In genomic region chr2:38886041-38886440, GRCh38 we compare ENCODE assay signal across 33 cellular contexts. TPM values are rescaled to one million over a fixed set of nuclear protein-coding genes. Genes with fewer than 3 reads are reported as not detected.
"Had no signal": no experiment of that assay in that cellular context is flagged by ENCODE, and none has a peak within 500 bp of the region (broad histone marks: within the 10 kb centered on the region; RNA-seq: fewer than 3 reads in every experiment).

No MANE protein-coding gene starts in this region.

- H3K27ac ChIP-seq: adrenal gland, body of pancreas, brain microvascular endothelial cell, breast epithelium, VCaP had no signal

- H3K9me3 ChIP-seq: adrenal gland, body of pancreas, breast epithelium had no signal

- H3K27me3 ChIP-seq: adrenal gland, body of pancreas, brain microvascular endothelial cell, breast epithelium had no signal

- H3K4me3 ChIP-seq: adrenal gland, body of pancreas, breast epithelium had no signal

- H3K4me1 ChIP-seq: adrenal gland, body of pancreas, breast epithelium had no signal

- ATAC-seq: activated CD8-positive, alpha-beta T cell treated with anti-CD3 and anti-CD28 coated beads for 36 hours; activated naive CD4-positive, alpha-beta T cell treated with anti-CD3 and anti-CD28 coated beads, Interleukin-2, amount 50 U/mL, for 72 hours; activated T-cell treated with anti-CD3 and anti-CD28 coated beads, Interleukin-2, amount 50 U/mL, for 4 hours; activated T-cell treated with anti-CD3 and anti-CD28 coated beads, Interleukin-2, amount 50 U/mL, for 72 hours; activated T-helper 17 cell treated with anti-CD3 and anti-CD28 coated beads, Interleukin-2, amount 50 U/mL, for 72 hours; body of pancreas had no signal

- DNase-seq: activated B cell treated with CpG ODN at 0.5 μM for 24 hours; activated CD4-positive, alpha-beta memory T cell treated with anti-CD3 and anti-CD28 coated beads for 36 hours; activated CD4-positive, alpha-beta T cell treated with anti-CD3 and anti-CD28 coated beads for 4 hours; activated CD4-positive, alpha-beta T cell treated with anti-CD3 and anti-CD28 coated beads, Interleukin-2, amount 10 ng/mL, durations not matched to agents 24 days and 14 days; activated CD4-positive, alpha-beta T cell treated with anti-CD3 and anti-CD28 coated beads, Interleukin-2, amount 50 U/mL, for 1 hour; activated CD4-positive, alpha-beta T cell treated with anti-CD3 and anti-CD28 coated beads, Interleukin-2, amount 50 U/mL, for 4 hours; activated CD4-positive, CD25-positive, alpha-beta regulatory T cell treated with anti-CD3 and anti-CD28 coated beads, Interleukin-2, amount 50 U/mL, for 72 hours; activated CD8-positive, alpha-beta memory T cell treated with anti-CD3 and anti-CD28 coated beads, Interleukin-2, amount 50 U/mL, for 4 hours; activated CD8-positive, alpha-beta T cell treated with anti-CD3 and anti-CD28 coated beads for 36 hours; activated effector memory CD4-positive, alpha-beta T cell treated with anti-CD3 and anti-CD28 coated beads, Interleukin-2, amount 50 U/mL, for 16 hours; activated gamma-delta T cell treated with Interleukin-2 at 50 U/mL for 16 hours; activated naive CD4-positive, alpha-beta T cell; activated naive CD4-positive, alpha-beta T cell treated with anti-CD3 and anti-CD28 coated beads for 36 hours; activated naive CD4-positive, alpha-beta T cell treated with anti-CD3 and anti-CD28 coated beads, Interleukin-2, amount 50 U/mL, for 16 hours; activated naive CD8-positive, alpha-beta T cell treated with anti-CD3 and anti-CD28 coated beads for 36 hours; activated T-cell treated with anti-CD3 and anti-CD28 coated beads for 4 hours; activated T-cell treated with anti-CD3 and anti-CD28 coated beads, Interleukin-2, amount 50 U/mL, for 1 hour; activated T-cell treated with anti-CD3 and anti-CD28 coated beads, Interleukin-2, amount 50 U/mL, for 4 hours; activated T-cell treated with anti-CD3 and anti-CD28 coated beads, Interleukin-2, amount 50 U/mL, for 72 hours; adrenal gland; amniotic stem cell; aorta; body of pancreas; brain microvascular endothelial cell; central memory CD4-positive, alpha-beta T cell; T-helper 1 cell; T-helper 2 cell; T-helper 9 cell had no signal

- FAIRE-seq: TTC549 had no signal

- H3K36me3 ChIP-seq: adrenal gland, brain microvascular endothelial cell, breast epithelium had no signal

RNA-seq across cellular contexts. Expression of gene ARHGEF33, which starts 3.6 kb away (rescaled TPM):
- total RNA-seq: activated CD8-positive, alpha-beta T cell treated with anti-CD3 and anti-CD28 coated beads for 36 hours; activated naive CD4-positive, alpha-beta T cell treated with anti-CD3 and anti-CD28 coated beads for 36 hours had no signal
